In genomic region chr19:18785179-18786124, GRCh38 we compare ENCODE assay signal across 1 cellular context.
TF ChIP-seq lines count a peak whose summit lies in the region.

No MANE protein-coding gene starts in this region.

TF ChIP-seq in HEK293, 187 proteins besides CTCF, POLR2A, EP300 and RAD21 (continued from another document):
- TF ChIP-seq, protein P1, sequence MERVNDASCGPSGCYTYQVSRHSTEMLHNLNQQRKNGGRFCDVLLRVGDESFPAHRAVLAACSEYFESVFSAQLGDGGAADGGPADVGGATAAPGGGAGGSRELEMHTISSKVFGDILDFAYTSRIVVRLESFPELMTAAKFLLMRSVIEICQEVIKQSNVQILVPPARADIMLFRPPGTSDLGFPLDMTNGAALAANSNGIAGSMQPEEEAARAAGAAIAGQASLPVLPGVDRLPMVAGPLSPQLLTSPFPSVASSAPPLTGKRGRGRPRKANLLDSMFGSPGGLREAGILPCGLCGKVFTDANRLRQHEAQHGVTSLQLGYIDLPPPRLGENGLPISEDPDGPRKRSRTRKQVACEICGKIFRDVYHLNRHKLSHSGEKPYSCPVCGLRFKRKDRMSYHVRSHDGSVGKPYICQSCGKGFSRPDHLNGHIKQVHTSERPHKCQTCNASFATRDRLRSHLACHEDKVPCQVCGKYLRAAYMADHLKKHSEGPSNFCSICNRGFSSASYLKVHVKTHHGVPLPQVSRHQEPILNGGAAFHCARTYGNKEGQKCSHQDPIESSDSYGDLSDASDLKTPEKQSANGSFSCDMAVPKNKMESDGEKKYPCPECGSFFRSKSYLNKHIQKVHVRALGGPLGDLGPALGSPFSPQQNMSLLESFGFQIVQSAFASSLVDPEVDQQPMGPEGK (tag by site-specific recombination; IDR thresholded peaks at IDR 0.05), result peak; percentile 56; the same call in 1 of the 2 replicates
- TF ChIP-seq PRDM1 (tag by site-specific recombination; IDR thresholded peaks at IDR 0.05), result no peak
- no peak for TF ChIP-seq ZNF837 (tag by site-specific recombination; IDR thresholded peaks at IDR 0.05)
- peak; percentile 60; the same call in 1 of the 2 replicates for TF ChIP-seq KLF1 (tag by site-specific recombination; IDR thresholded peaks at IDR 0.05)
- TF ChIP-seq ZNF521 (tag by site-specific recombination; IDR thresholded peaks at IDR 0.05), result no peak
- TF ChIP-seq SP2 (tag by site-specific recombination; IDR thresholded peaks at IDR 0.05), result peak; percentile 88
- TF ChIP-seq ZNF155 (tag by site-specific recombination; IDR thresholded peaks at IDR 0.05), result no peak
- peak; percentile 97 for TF ChIP-seq KLF9 (tag by site-specific recombination; IDR thresholded peaks at IDR 0.05; ENCODE audit: low read depth)
- no peak for TF ChIP-seq ZNF561 (tag by site-specific recombination; IDR thresholded peaks at IDR 0.05; ENCODE audit: borderline replicate concordance)
- TF ChIP-seq OVOL3 (tag by site-specific recombination; IDR thresholded peaks at IDR 0.05), result no peak
- no peak for TF ChIP-seq ZNF24 (tag by site-specific recombination; IDR thresholded peaks at IDR 0.05)
- TF ChIP-seq ZNF677 (tag by site-specific recombination; IDR thresholded peaks at IDR 0.05), result no peak
- TF ChIP-seq ZNF670 (tag by site-specific recombination; IDR thresholded peaks at IDR 0.05; ENCODE audit: low read depth), result no peak
- no peak for TF ChIP-seq ZNF426 (tag by site-specific recombination; IDR thresholded peaks at IDR 0.05)
- TF ChIP-seq KLF16 (tag by site-specific recombination; IDR thresholded peaks at IDR 0.05), result 0 out of 2 replicates have a peak, but pooled peaks have one; percentile 42
- peak; percentile 83 for TF ChIP-seq SP3 (tag by site-specific recombination; IDR thresholded peaks at IDR 0.05)
- TF ChIP-seq ZBTB6 (tag by site-specific recombination; IDR thresholded peaks at IDR 0.05), result no peak
- no peak for TF ChIP-seq PRDM4 (tag by site-specific recombination; IDR thresholded peaks at IDR 0.05)
- TF ChIP-seq ZNF394 (tag by site-specific recombination; IDR thresholded peaks at IDR 0.05; ENCODE audit: borderline replicate concordance), result peak; percentile 71; the same call in 1 of the 2 replicates
- no peak for TF ChIP-seq ZNF549 (tag by site-specific recombination; IDR thresholded peaks at IDR 0.05)
- peak; percentile 85 for TF ChIP-seq KLF8 (tag by site-specific recombination; IDR thresholded peaks at IDR 0.05)
- TF ChIP-seq, protein P2, sequence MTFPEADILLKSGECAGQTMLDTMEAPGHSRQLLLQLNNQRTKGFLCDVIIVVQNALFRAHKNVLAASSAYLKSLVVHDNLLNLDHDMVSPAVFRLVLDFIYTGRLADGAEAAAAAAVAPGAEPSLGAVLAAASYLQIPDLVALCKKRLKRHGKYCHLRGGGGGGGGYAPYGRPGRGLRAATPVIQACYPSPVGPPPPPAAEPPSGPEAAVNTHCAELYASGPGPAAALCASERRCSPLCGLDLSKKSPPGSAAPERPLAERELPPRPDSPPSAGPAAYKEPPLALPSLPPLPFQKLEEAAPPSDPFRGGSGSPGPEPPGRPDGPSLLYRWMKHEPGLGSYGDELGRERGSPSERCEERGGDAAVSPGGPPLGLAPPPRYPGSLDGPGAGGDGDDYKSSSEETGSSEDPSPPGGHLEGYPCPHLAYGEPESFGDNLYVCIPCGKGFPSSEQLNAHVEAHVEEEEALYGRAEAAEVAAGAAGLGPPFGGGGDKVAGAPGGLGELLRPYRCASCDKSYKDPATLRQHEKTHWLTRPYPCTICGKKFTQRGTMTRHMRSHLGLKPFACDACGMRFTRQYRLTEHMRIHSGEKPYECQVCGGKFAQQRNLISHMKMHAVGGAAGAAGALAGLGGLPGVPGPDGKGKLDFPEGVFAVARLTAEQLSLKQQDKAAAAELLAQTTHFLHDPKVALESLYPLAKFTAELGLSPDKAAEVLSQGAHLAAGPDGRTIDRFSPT (tag by site-specific recombination; IDR thresholded peaks at IDR 0.05), result no peak
